ENCODE assay signal across 19 cellular contexts in genomic region chr13:90738881-90739280, GRCh38.
A peak's percentile ranks its signal among the peaks of the same experiment; 100 is the strongest.
DNase-seq lines count a peak whose midpoint lies in the region; TF ChIP-seq lines count a peak whose summit lies in the region.
"Had no signal": no experiment of that assay in that cellular context is flagged by ENCODE, and none has a peak within 500 bp of the region (broad histone marks: within the 10 kb centered on the region; RNA-seq: fewer than 3 reads in every experiment).

No MANE protein-coding gene starts in this region.

- intact Hi-C loops in transverse colon (cut with DNase I; ENCODE audit: low total_unique reads), result no loop called here

- no peak overlapping the region for H3K4me3 Mint-ChIP-seq in HFFc6
- no peak overlapping the region for H3K4me3 Mint-ChIP-seq in chondrocyte (ENCODE audit: unreplicated experiment)

- TF ChIP-seq EP300 in transverse colon (IDR thresholded peaks at IDR 0.05; ENCODE audit: low read depth), result no peak

- H3K27me3 Mint-ChIP-seq in HFFc6 (ENCODE audit: insufficient read depth), result peaks cover 8% of the 10 kb centered on the region; the same call in 1 of the 2 replicates
- no peaks in the 10 kb centered on the region for H3K27me3 Mint-ChIP-seq in chondrocyte (ENCODE audit: low read depth)

- no peak overlapping the region for H3K4me3 ChIP-seq in transverse colon
- H3K4me3 ChIP-seq: Peyer's patch, SJCRH30 had no signal

- peak; percentile 54 for DNase-seq in AG08395 (ENCODE audit: low spot score)
- DNase-seq in HFFc6, result peak; percentile 4
- DNase-seq in astrocyte of the hippocampus (ENCODE audit: low read depth, low spot score), result peak; percentile 64
- peak; percentile 41 for DNase-seq in renal cortical epithelial cell (ENCODE audit: low read depth)
- no peak for DNase-seq in transverse colon
- no peak for DNase-seq in stimulated activated CD8-positive, alpha-beta memory T cell treated with anti-CD3 and anti-CD28 coated beads, Interleukin-4, amount 100 ng/mL, for 48 hours
- DNase-seq in chondrocyte (ENCODE audit: low spot score), result no peak
- DNase-seq: 8988T, BE2C, DMS79 treated with DMSO at 0.1 percent for 48 hours, GOT3, KBM-7, NCI-H1105, NCI-H146, NCI-H2029, NCI-H345, NCI-H524 treated with DMSO at 0.1 percent for 48 hours, Peyer's patch, SJCRH30 had no signal

- peaks cover 2 to 5% of the 10 kb centered on the region in 2 donors for H3K9me3 ChIP-seq in transverse colon
- H3K9me3 ChIP-seq: BE2C, Peyer's patch, SJCRH30 had no signal

- TF ChIP-seq CTCF in HFFc6 (IDR thresholded peaks at IDR 0.05) (no peak), transverse colon (IDR thresholded peaks at IDR 0.05) (no peak), chondrocyte (IDR thresholded peaks at IDR 0.05) (no peak)

- no peaks in the 10 kb centered on the region for H3K36me3 ChIP-seq in transverse colon
- H3K36me3 ChIP-seq: BE2C, Peyer's patch, SJCRH30 had no signal

- H3K4me1 Mint-ChIP-seq in HFFc6 (ENCODE audit: low read depth), result 0 out of 2 replicates have a peak, but pooled peaks cover 6% of the 10 kb centered on the region
- no peaks in the 10 kb centered on the region for H3K4me1 Mint-ChIP-seq in chondrocyte (ENCODE audit: low read depth)

- peaks cover 21% of the 10 kb centered on the region; the same call in 1 of the 2 replicates for H3K9me3 Mint-ChIP-seq in HFFc6
- peaks cover 22% of the 10 kb centered on the region for H3K9me3 Mint-ChIP-seq in chondrocyte (ENCODE audit: low read depth)

- H3K27ac Mint-ChIP-seq in HFFc6 (no peak overlapping the region), chondrocyte (ENCODE audit: unreplicated experiment) (no peak overlapping the region)

- in situ Hi-C loops in transverse colon (cut with MboI; ENCODE audit: low pct_ligation_motif_present in 1 of 4, low pct_unique_long_range_greater_than_20kb in 1 of 4, low sequenced_read_pairs in 3 of 4), result no loop called here

- no peak overlapping the region for H3K27ac ChIP-seq in transverse colon
- H3K27ac ChIP-seq: Peyer's patch, SJCRH30 had no signal

- H3K4me1 ChIP-seq in transverse colon, result no peaks in the 10 kb centered on the region
- H3K4me1 ChIP-seq: BE2C, Peyer's patch, SJCRH30 had no signal

- H3K36me3 Mint-ChIP-seq in HFFc6 (ENCODE audit: low read depth) (no peaks in the 10 kb centered on the region), chondrocyte (ENCODE audit: low read depth) (peaks cover 7% of the 10 kb centered on the region)

- H3K27me3 ChIP-seq in transverse colon, result no peaks in the 10 kb centered on the region
- H3K27me3 ChIP-seq: BE2C, Peyer's patch, SJCRH30 had no signal

- no peak for TF ChIP-seq POLR2A in transverse colon (IDR thresholded peaks at IDR 0.05)

Comparison
In these comparisons a context has a peak if more than half of its experiments do, and no peak if none do; other contexts are left out.
1. DNase-seq: peak in AG08395 (single experiment), HFFc6 (single experiment), astrocyte of the hippocampus (single experiment) and renal cortical epithelial cell (single experiment); none in transverse colon (single experiment), stimulated activated CD8-positive, alpha-beta memory T cell treated with anti-CD3 and anti-CD28 coated beads, Interleukin-4, amount 100 ng/mL, for 48 hours (single experiment) and chondrocyte (single experiment).